8 cellular contexts compared by ENCODE assay signal in the genomic region with DNA sequence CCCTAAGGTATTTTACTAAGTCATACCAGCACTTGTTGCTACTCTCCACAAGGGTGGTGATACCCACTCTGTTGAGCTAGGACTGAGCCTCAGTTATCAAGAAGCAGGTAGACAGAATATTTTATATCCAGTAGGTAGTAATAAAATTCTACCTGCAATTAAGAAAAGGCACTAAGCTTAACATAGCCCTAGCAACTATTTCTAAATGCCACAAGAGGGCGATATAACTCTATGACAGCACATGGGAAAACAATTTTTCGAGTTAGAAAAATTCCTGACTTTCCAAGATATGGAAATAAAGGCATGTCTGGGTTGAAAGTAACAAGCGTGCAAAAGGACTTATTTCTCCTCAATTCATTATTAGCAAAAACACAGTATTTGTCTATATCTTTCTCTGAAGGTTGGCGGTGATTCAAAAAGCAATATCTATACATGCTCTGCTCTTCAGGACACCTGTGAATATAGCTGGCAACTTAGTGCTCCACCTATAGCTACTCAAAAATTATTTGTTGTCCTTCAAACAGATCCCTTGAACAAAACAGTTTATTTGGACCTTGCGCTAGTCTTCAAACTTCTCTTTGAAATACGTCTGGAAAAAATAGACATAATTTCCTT. TPM values are rescaled to one million over a fixed set of nuclear protein-coding genes. Genes with fewer than 3 reads are reported as not detected.
DNase-seq lines count a peak whose midpoint lies in the region; ATAC-seq and TF ChIP-seq lines count a peak whose summit lies in the region.

No MANE protein-coding gene starts in this region.

- H3F3A ChIP-seq in OCI-LY1 (ENCODE audit: insufficient read depth, low read length) = no peaks in the 10 kb centered on the region

- H4K20me1 ChIP-seq in OCI-LY1 (ENCODE audit: insufficient read depth, low read length) (no peaks in the 10 kb centered on the region), osteoblast (ENCODE audit: insufficient read depth, low read length) (no peaks in the 10 kb centered on the region)

- no peak overlapping the region for H3K4me3 ChIP-seq in OCI-LY1 (ENCODE audit: low read depth, low read length, poor library complexity, severe bottlenecking)
- no peak overlapping the region for H3K4me3 ChIP-seq in osteoblast (ENCODE audit: insufficient read depth, low read length)

- H3K4me2 ChIP-seq in OCI-LY1 (ENCODE audit: low read length) = no peak overlapping the region
- H3K4me2 ChIP-seq in osteoblast (ENCODE audit: insufficient read depth, low read length) = no peak overlapping the region

- no peak for TF ChIP-seq POLR2A in erythroblast (IDR thresholded peaks at IDR 0.05; ENCODE audit: low read length)

- TF ChIP-seq CTCF in AG09319 (IDR thresholded peaks at IDR 0.05; ENCODE audit: low read depth, low read length) (peak; percentile 78), OCI-LY1 (IDR thresholded peaks at IDR 0.05; ENCODE audit: low read length) (peak; percentile 61), osteoblast (IDR thresholded peaks at IDR 0.05; ENCODE audit: extremely low read depth, low read depth, low read length) (peak; percentile 82)

- H3K79me2 ChIP-seq in OCI-LY1 (ENCODE audit: insufficient read depth, low read length) (no peaks in the 10 kb centered on the region), osteoblast (ENCODE audit: insufficient read depth, low read length) (no peaks in the 10 kb centered on the region)

- DNase-seq in AG09319 (ENCODE audit: extremely low read depth, low read depth) = no peak
- peak; percentile 35 to 64 for DNase-seq in erythroblast (lab: John Stamatoyannopoulos, UW)
- peak; percentile 26 for DNase-seq in osteoblast (ENCODE audit: insufficient read length, low spot score, missing footprints)
- DNase-seq in T-helper 1 cell = no peak

- H3K36me3 ChIP-seq in OCI-LY1 (ENCODE audit: insufficient read depth, low read length) = no peaks in the 10 kb centered on the region
- H3K36me3 ChIP-seq in osteoblast (ENCODE audit: insufficient read depth, low read length) = no peaks in the 10 kb centered on the region

- H3K27ac ChIP-seq in OCI-LY1 (ENCODE audit: low read depth, low read length, poor library complexity, severe bottlenecking) (no peak overlapping the region), osteoblast (ENCODE audit: low read depth, low read length) (no peak overlapping the region)

- no peak overlapping the region for H3K9ac ChIP-seq in OCI-LY1 (ENCODE audit: low read length)

- H2AFZ ChIP-seq in OCI-LY1 (ENCODE audit: low read length) (no peak overlapping the region), osteoblast (ENCODE audit: low read length) (no peak overlapping the region)

- ATAC-seq in GM18498 (IDR thresholded peaks at IDR 0.05; ENCODE audit: unreplicated experiment) (peak; percentile 47), HG03469 (IDR thresholded peaks at IDR 0.05; ENCODE audit: unreplicated experiment) (no peak), HG03439 (IDR thresholded peaks at IDR 0.05; ENCODE audit: unreplicated experiment) (no peak)

- H3K27me3 ChIP-seq in OCI-LY1 (ENCODE audit: insufficient read depth, low read length) = no peaks in the 10 kb centered on the region
- no peaks in the 10 kb centered on the region for H3K27me3 ChIP-seq in osteoblast (ENCODE audit: insufficient read depth, low read length)

- no peaks in the 10 kb centered on the region for H3K9me2 ChIP-seq in OCI-LY1 (ENCODE audit: low read depth, low read length)

- no peaks in the 10 kb centered on the region for H3K4me1 ChIP-seq in OCI-LY1 (ENCODE audit: insufficient read depth, low read length, severe bottlenecking)
- H3K4me1 ChIP-seq in osteoblast (ENCODE audit: insufficient read depth, low read length) = no peaks in the 10 kb centered on the region

- H3K9me3 ChIP-seq in OCI-LY1 (ENCODE audit: low read length) (no peaks in the 10 kb centered on the region), osteoblast (ENCODE audit: low read depth, low read length) (no peaks in the 10 kb centered on the region)

RNA-seq across cellular contexts. Expression of gene CCDC169, which starts 14.7 kb away (rescaled TPM):
- 3.8 and 5.1 TPM in 2 replicates for total RNA-seq in osteoblast

Comparison
In these comparisons a context has a peak if more than half of its experiments do, and no peak if none do; other contexts are left out.
1. DNase-seq: peak in erythroblast (2 of 2) and osteoblast (single experiment); none in AG09319 (single experiment) and T-helper 1 cell (0 of 5).
2. Peak in every context shown above with its lines, with median percentiles within 50 percentile points of each other: CTCF ChIP-seq.